In genomic region chr7:19773361-19773760, GRCh38 we compare ENCODE assay signal across 13 cellular contexts. TPM values are rescaled to one million over a fixed set of nuclear protein-coding genes. Genes with fewer than 3 reads are reported as not detected.
DNase-seq lines count a peak whose midpoint lies in the region; ATAC-seq, FAIRE-seq and TF ChIP-seq lines count a peak whose summit lies in the region.
"Had no signal": no experiment of that assay in that cellular context is flagged by ENCODE, and none has a peak within 500 bp of the region (broad histone marks: within the 10 kb centered on the region; RNA-seq: fewer than 3 reads in every experiment).

TSS of gene TMEM196 (minus strand) at chr7:19773617. CDS start at chr7:19772696, 921 bp downstream.

- no peaks in the 10 kb centered on the region for H3K36me3 ChIP-seq in HEK293 (ENCODE audit: control insufficient read depth in 2 of 2, insufficient read depth in 1 of 2, low read length in 2 of 2)
- H3K36me3 ChIP-seq in astrocyte (ENCODE audit: insufficient read depth, low read length) = no peaks in the 10 kb centered on the region
- no peaks in the 10 kb centered on the region for H3K36me3 ChIP-seq in iPS-20b (ENCODE audit: insufficient read depth, low read depth, low read length)
- no peaks in the 10 kb centered on the region for H3K36me3 ChIP-seq in sigmoid colon
- H3K36me3 ChIP-seq: spleen, upper lobe of left lung had no signal

- H3K9me3 Mint-ChIP-seq in astrocyte (ENCODE audit: unreplicated experiment) = no peaks in the 10 kb centered on the region

- no peak for TF ChIP-seq EP300 in sigmoid colon (IDR thresholded peaks at IDR 0.05)

- POLR2A ChIA-PET in HEK293 (lab: Yijun Ruan, JAX) = no interaction called here

- no peak for ATAC-seq in HG03571 (IDR thresholded peaks at IDR 0.05; ENCODE audit: unreplicated experiment)

- H2AFZ ChIP-seq in astrocyte (ENCODE audit: low read depth, low read length) = peak within 1 kb of the TSS; percentile 72

- DNase-seq in astrocyte (ENCODE audit: low read depth) = no peak
- DNase-seq in sigmoid colon = no peak
- DNase-seq in OCI-M2 (lab: John Stamatoyannopoulos, UW; ENCODE audit: unreplicated experiment) = no peak
- DNase-seq in stimulated activated CD4-positive, alpha-beta T cell treated with anti-CD3 and anti-CD28 coated beads, Interleukin-4, amount 100 ng/mL, for 1 hour = no peak
- DNase-seq in NCI-H82 treated with DMSO at 0.1 percent for 48 hours (lab: John Stamatoyannopoulos, UW; ENCODE audit: unreplicated experiment) = no peak
- DNase-seq: activated naive CD4-positive, alpha-beta T cell; NCI-H1694; spleen had no signal

- no peak within 1 kb of the TSS for H3K27ac Mint-ChIP-seq in astrocyte (ENCODE audit: unreplicated experiment)

- peak within 1 kb of the TSS; percentile 89 for H3K4me2 ChIP-seq in astrocyte (ENCODE audit: low read length)

- no peaks in the 10 kb centered on the region for H3K79me2 ChIP-seq in astrocyte (ENCODE audit: insufficient read depth, low read length)

- H3K9me3 ChIP-seq in HEK293 (ENCODE audit: control insufficient read depth, insufficient read depth, low read depth, low read length) (no peaks in the 10 kb centered on the region), astrocyte (ENCODE audit: insufficient read depth, low read depth, low read length) (no peaks in the 10 kb centered on the region), iPS-20b (ENCODE audit: insufficient read depth, low read depth, low read length) (no peaks in the 10 kb centered on the region), sigmoid colon (no peaks in the 10 kb centered on the region)
- H3K9me3 ChIP-seq: spleen, upper lobe of left lung had no signal

- H3K4me1 Mint-ChIP-seq in astrocyte (ENCODE audit: low read depth, unreplicated experiment) = peaks cover 8% of the 10 kb centered on the region

- no peak for FAIRE-seq in astrocyte (lab: Jason Lieb, UNC)

- WGBS in sigmoid colon, 2 donors = 5 to 12% methylated on average over 20 of the region's 20 CpGs

- intact Hi-C loops in sigmoid colon (cut with DNase I) = no loop called here

- H3K4me1 ChIP-seq in HEK293 (ENCODE audit: control insufficient read depth, insufficient read depth, low read length) = no peaks in the 10 kb centered on the region
- H3K4me1 ChIP-seq in astrocyte (ENCODE audit: insufficient read depth, low read length) = peaks cover 13% of the 10 kb centered on the region
- H3K4me1 ChIP-seq in iPS-20b (ENCODE audit: insufficient read depth, low read length) = peaks cover 8% of the 10 kb centered on the region; the same call in 1 of the 2 replicates
- peaks cover 0 to 14% (median 13%) of the 10 kb centered on the region in 4 donors for H3K4me1 ChIP-seq in sigmoid colon

- H3K36me3 Mint-ChIP-seq in astrocyte (ENCODE audit: low read depth, unreplicated experiment) = no peaks in the 10 kb centered on the region

- H3K4me3 Mint-ChIP-seq in astrocyte (ENCODE audit: unreplicated experiment) = peak within 1 kb of the TSS; percentile 78

- TF ChIP-seq CTCF in HEK293 (tag by site-specific recombination; IDR thresholded peaks at IDR 0.05) (no peak), astrocyte (IDR thresholded peaks at IDR 0.05; ENCODE audit: insufficient read depth, low read depth, low read length) (no peak), sigmoid colon (IDR thresholded peaks at IDR 0.05) (no peak)

- peak within 1 kb of the TSS; percentile 35 for H3K4me3 ChIP-seq in HEK293 (ENCODE audit: low read depth, low read length)
- H3K4me3 ChIP-seq in astrocyte (ENCODE audit: insufficient read depth, low read depth, low read length) = peak within 1 kb of the TSS; percentile 57
- peak within 1 kb of the TSS; percentile 70 for H3K4me3 ChIP-seq in iPS-20b (ENCODE audit: low read length)
- peak within 1 kb of the TSS in 3 of 4 donors; percentile 1 to 18 (median 15) for H3K4me3 ChIP-seq in sigmoid colon
- H3K4me3 ChIP-seq: upper lobe of left lung had no signal

- peaks cover 31% of the 10 kb centered on the region for H3K27me3 Mint-ChIP-seq in astrocyte (ENCODE audit: low read depth, unreplicated experiment)

- CTCF ChIA-PET in HEK293 (lab: Yijun Ruan, JAX) = no interaction called here

- H4K20me1 ChIP-seq in astrocyte (ENCODE audit: insufficient read depth, low read length) = no peaks in the 10 kb centered on the region

- no peak within 1 kb of the TSS for H3K27ac ChIP-seq in HEK293 (ENCODE audit: extremely low read depth, low read depth, low read length)
- no peak within 1 kb of the TSS for H3K27ac ChIP-seq in astrocyte (ENCODE audit: low read depth, low read length)
- no peak within 1 kb of the TSS for H3K27ac ChIP-seq in iPS-20b (ENCODE audit: low read length)
- H3K27ac ChIP-seq in sigmoid colon = no peak within 1 kb of the TSS
- H3K27ac ChIP-seq: spleen, upper lobe of left lung had no signal

- TF ChIP-seq POLR2A in sigmoid colon (IDR thresholded peaks at IDR 0.05) = no peak

- H3K27me3 ChIP-seq in astrocyte (ENCODE audit: insufficient read depth, low read length) = no peaks in the 10 kb centered on the region
- H3K27me3 ChIP-seq in iPS-20b (ENCODE audit: insufficient read depth, low read length) = peaks cover 46% of the 10 kb centered on the region
- peaks cover 6 to 32% (median 20%) of the 10 kb centered on the region in 3 donors for H3K27me3 ChIP-seq in sigmoid colon

- H3K9ac ChIP-seq in astrocyte (ENCODE audit: low read length) (no peak within 1 kb of the TSS), iPS-20b (ENCODE audit: low read depth, low read length) (peak within 1 kb of the TSS; percentile 40; the same call in 1 of the 2 replicates)

TF ChIP-seq in HEK293, 187 proteins besides CTCF, POLR2A, EP300 and RAD21:
- no peak for TF ChIP-seq ZNF133 (tag by site-specific recombination; IDR thresholded peaks at IDR 0.05)

RNA-seq across cellular contexts. Expression of gene TMEM196, which starts in this region (rescaled TPM):
- total RNA-seq in astrocyte (not detected in 2 replicates), sigmoid colon (1 to 10 TPM in 1 of 4 donors, under 1 TPM in 2, not detected in 1; 0.14 to 1.4 (median 0.16) TPM)
- polyA plus RNA-seq in sigmoid colon = under 1 TPM in 1 of 3 donors, not detected in 2; 0.13 TPM
- total RNA-seq: glomerular endothelial cell, spleen, upper lobe of left lung had no signal

Comparison
In these comparisons a context has a peak if more than half of its experiments do, and no peak if none do; other contexts are left out.
1. H3K4me3 ChIP-seq: peak in every context shown above with its lines; median percentile 70 in iPS-20b; 57 in astrocyte; 35 in HEK293; 15 in sigmoid colon.